18 cellular contexts compared by ENCODE assay signal in the genomic region with DNA sequence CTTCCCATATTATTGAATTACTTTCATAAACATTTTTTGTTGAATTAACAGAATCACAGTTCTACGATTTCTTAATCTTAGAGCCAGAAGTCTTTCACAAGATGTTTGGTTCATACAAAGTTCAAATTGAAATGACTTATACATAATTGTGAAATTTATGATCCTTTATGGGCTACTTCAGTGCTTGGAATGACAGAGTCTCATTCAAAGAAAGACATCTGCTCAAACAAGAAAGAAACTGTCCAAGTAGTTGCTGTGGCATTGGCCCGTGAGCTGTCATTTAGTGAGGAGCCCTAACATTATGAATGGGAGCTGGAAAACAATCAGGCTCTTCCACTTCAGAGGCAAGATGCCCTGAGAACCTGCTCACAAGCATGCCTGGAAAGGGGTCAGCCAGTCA.
DNase-seq lines count a peak whose midpoint lies in the region; ATAC-seq and TF ChIP-seq lines count a peak whose summit lies in the region.
"Had no signal": no experiment of that assay in that cellular context is flagged by ENCODE, and none has a peak within 500 bp of the region (broad histone marks: within the 10 kb centered on the region; RNA-seq: fewer than 3 reads in every experiment).

No MANE protein-coding gene starts in this region.

- peak; percentile 86 for ATAC-seq in esophagus mucosa
- ATAC-seq in GM18502 (IDR thresholded peaks at IDR 0.05; ENCODE audit: poor library complexity, unreplicated experiment) = no peak
- no peak for ATAC-seq in HG03460 (IDR thresholded peaks at IDR 0.05; ENCODE audit: unreplicated experiment)
- ATAC-seq: GM23338; stimulated activated naive CD8-positive, alpha-beta T cell treated with anti-CD3 and anti-CD28 coated beads, Interleukin-15, Interleukin-2, amounts not matched to agents 100 U/mL and 50 U/mL, for 24 hours had no signal

- TF ChIP-seq CTCF in nephron (IDR thresholded peaks at IDR 0.05; ENCODE audit: unreplicated experiment in 3 of 3) = no peak

- no peaks in the 10 kb centered on the region for H3K9me3 Mint-ChIP-seq in nephron
- H3K9me3 Mint-ChIP-seq: CD4-positive, alpha-beta memory T cell; dendritic cell treated with granulocyte-macrophage colony-stimulating factor and Interleukin-4, amounts not matched to agents 40 ng/mL and 50 ng/mL, for 4 days; GM23338; naive B cell had no signal

- peaks cover 14% of the 10 kb centered on the region for H3K36me3 ChIP-seq in Karpas-422 (ENCODE audit: insufficient read depth, low read length)

- H3K4me1 Mint-ChIP-seq in nephron = peaks cover 5% of the 10 kb centered on the region

- no peak overlapping the region for H3K4me3 Mint-ChIP-seq in nephron
- H3K4me3 Mint-ChIP-seq: CD4-positive, alpha-beta memory T cell; dendritic cell treated with granulocyte-macrophage colony-stimulating factor and Interleukin-4, amounts not matched to agents 40 ng/mL and 50 ng/mL, for 4 days; GM23338 had no signal

- H3K9me3 ChIP-seq in Karpas-422 (ENCODE audit: low read length) = no peaks in the 10 kb centered on the region

- H3K79me2 ChIP-seq in Karpas-422 (ENCODE audit: low read length) = peaks cover 12% of the 10 kb centered on the region; the same call in 1 of the 2 replicates

- DNase-seq in AML-193 (lab: John Stamatoyannopoulos, UW) (peak; percentile 47 to 65), Karpas-422 (no peak), NCI-H1105 (lab: John Stamatoyannopoulos, UW) (no peak)
- no peak for DNase-seq in activated naive CD4-positive, alpha-beta T cell treated with anti-CD3 and anti-CD28 coated beads, Interleukin-2, amount 50 U/mL, for 16 hours
- DNase-seq: activated CD8-positive, alpha-beta memory T cell treated with anti-CD3 and anti-CD28 coated beads, Interleukin-2, amount 50 U/mL, for 48 hours; CD4-positive, alpha-beta memory T cell; Kasumi-1; kidney glomerular epithelial cell; naive B cell; NCI-H2081 treated with DMSO at 0.1 percent for 48 hours; right cardiac atrium; stimulated activated naive CD8-positive, alpha-beta T cell treated with anti-CD3 and anti-CD28 coated beads, Interleukin-15, Interleukin-2, amounts not matched to agents 100 U/mL and 50 U/mL, for 24 hours had no signal

- no peak overlapping the region for H3K4me3 ChIP-seq in Karpas-422 (ENCODE audit: low read length)
- H3K4me3 ChIP-seq: GM23338 had no signal

- no peak overlapping the region for H3K4me2 ChIP-seq in Karpas-422 (ENCODE audit: low read depth, low read length, poor library complexity, severe bottlenecking)
- H3K4me2 ChIP-seq: GM23338 had no signal

- peak overlapping the region; percentile 2; the same call in 1 of the 2 replicates for H3K27ac ChIP-seq in Karpas-422 (ENCODE audit: low read length)

- H3K36me3 Mint-ChIP-seq in nephron (ENCODE audit: low read depth) = peaks cover 50% of the 10 kb centered on the region

- H3K27me3 ChIP-seq in Karpas-422 (ENCODE audit: low read length) = no peaks in the 10 kb centered on the region

- peak overlapping the region; percentile 68 to 79 (median 70) for H3K27ac Mint-ChIP-seq in nephron
- H3K27ac Mint-ChIP-seq: CD4-positive, alpha-beta memory T cell; dendritic cell treated with granulocyte-macrophage colony-stimulating factor and Interleukin-4, amounts not matched to agents 40 ng/mL and 50 ng/mL, for 4 days; GM23338 had no signal

- no peak overlapping the region for H2AFZ ChIP-seq in Karpas-422 (ENCODE audit: low read length)
- H2AFZ ChIP-seq: GM23338 had no signal

- H4K20me1 ChIP-seq in Karpas-422 (ENCODE audit: insufficient read depth, low read depth, low read length) = no peaks in the 10 kb centered on the region

- no peaks in the 10 kb centered on the region for H3K27me3 Mint-ChIP-seq in nephron (ENCODE audit: low read depth)
- H3K27me3 Mint-ChIP-seq: CD4-positive, alpha-beta memory T cell; dendritic cell treated with granulocyte-macrophage colony-stimulating factor and Interleukin-4, amounts not matched to agents 40 ng/mL and 50 ng/mL, for 4 days; naive B cell had no signal

- H3K9ac ChIP-seq in Karpas-422 (ENCODE audit: low read length) = no peak overlapping the region

- no peaks in the 10 kb centered on the region for H3K9me2 ChIP-seq in Karpas-422 (replicated peaks; ENCODE audit: insufficient read depth, low read length)

- H3K4me1 ChIP-seq in Karpas-422 (ENCODE audit: low read length) = peaks cover 23% of the 10 kb centered on the region

Comparison
In these comparisons a context has a peak if more than half of its experiments do, and no peak if none do; other contexts are left out.
1. DNase-seq: peak in AML-193 (2 of 2); none in Karpas-422 (single experiment), activated naive CD4-positive, alpha-beta T cell treated with anti-CD3 and anti-CD28 coated beads, Interleukin-2, amount 50 U/mL, for 16 hours (single experiment) and NCI-H1105 (single experiment).